9 cellular contexts compared by ENCODE assay signal in genomic region chr21:44925027-44925755, GRCh38. TPM values are rescaled to one million over a fixed set of nuclear protein-coding genes. Genes with fewer than 3 reads are reported as not detected.
DNase-seq lines count a peak whose midpoint lies in the region; ATAC-seq and FAIRE-seq lines count a peak whose summit lies in the region.
"Had no signal": no experiment of that assay in that cellular context is flagged by ENCODE, and none has a peak within 500 bp of the region (broad histone marks: within the 10 kb centered on the region; RNA-seq: fewer than 3 reads in every experiment).

No MANE protein-coding gene starts in this region.

- no peaks in the 10 kb centered on the region for H3K9me3 ChIP-seq in SJSA1 (replicated peaks)
- H3K9me3 ChIP-seq in effector memory CD4-positive, alpha-beta T cell (ENCODE audit: control insufficient read depth, low read length): no peaks in the 10 kb centered on the region
- H3K9me3 ChIP-seq in skeletal muscle satellite cell (replicated peaks; ENCODE audit: low read length): no peaks in the 10 kb centered on the region

- H3K4me3 ChIP-seq in SJSA1 (no peak overlapping the region), skeletal muscle satellite cell (ENCODE audit: low read length) (no peak overlapping the region)
- H3K4me3 ChIP-seq in effector memory CD4-positive, alpha-beta T cell (ENCODE audit: insufficient read depth, low read depth, low read length, poor library complexity, severe bottlenecking): no peak overlapping the region

- H3K27me3 ChIP-seq in SJSA1 (replicated peaks): no peaks in the 10 kb centered on the region
- H3K27me3 ChIP-seq in effector memory CD4-positive, alpha-beta T cell (replicated peaks; ENCODE audit: control insufficient read depth, insufficient read depth, low read length, poor library complexity, severe bottlenecking): no peaks in the 10 kb centered on the region
- H3K27me3 ChIP-seq in skeletal muscle satellite cell (ENCODE audit: control insufficient read depth, insufficient read depth, low read length): peaks cover 8% of the 10 kb centered on the region

- H3K27ac ChIP-seq in SJSA1: peak overlapping the region; percentile 36
- peak overlapping the region; percentile 62 for H3K27ac ChIP-seq in effector memory CD4-positive, alpha-beta T cell (ENCODE audit: insufficient read depth, low read length, poor library complexity, severe bottlenecking)

- peaks cover 60% of the 10 kb centered on the region for H3K4me1 ChIP-seq in SJSA1 (replicated peaks)
- H3K4me1 ChIP-seq in effector memory CD4-positive, alpha-beta T cell (ENCODE audit: control insufficient read depth, insufficient read depth, low read length, poor library complexity, severe bottlenecking): peaks cover 57% of the 10 kb centered on the region
- peaks cover 51% of the 10 kb centered on the region for H3K4me1 ChIP-seq in skeletal muscle satellite cell (ENCODE audit: control insufficient read depth, insufficient read depth, low read length)

- FAIRE-seq in GM18507 (lab: Jason Lieb, UNC): peak; percentile 5

- H3K9ac ChIP-seq in skeletal muscle satellite cell (ENCODE audit: low read depth, low read length): peak overlapping the region; percentile 50

- H3K36me3 ChIP-seq in SJSA1: peaks cover 19% of the 10 kb centered on the region
- no peaks in the 10 kb centered on the region for H3K36me3 ChIP-seq in effector memory CD4-positive, alpha-beta T cell (ENCODE audit: control insufficient read depth, insufficient read depth, low read length)
- H3K36me3 ChIP-seq in skeletal muscle satellite cell (ENCODE audit: insufficient read depth, low read length): no peaks in the 10 kb centered on the region

- DNase-seq in GM18507 (ENCODE audit: extremely low spot score, insufficient read length, low read depth) (no peak), SJSA1 (ENCODE audit: low read depth in 1 of 2, low spot score in 2 of 2) (peak in 1 of 2 experiments; percentile 25), 8988T (no peak), NCI-H128 (lab: John Stamatoyannopoulos, UW; ENCODE audit: unreplicated experiment) (no peak)
- DNase-seq in effector memory CD4-positive, alpha-beta T cell: no peak
- DNase-seq: activated CD8-positive, alpha-beta memory T cell treated with anti-CD3 and anti-CD28 coated beads, Interleukin-2, amount 50 U/mL, for 4 hours had no signal

- peak overlapping the region; percentile 57 for H3K4me2 ChIP-seq in skeletal muscle satellite cell (ENCODE audit: low read length)

- ATAC-seq in HG02885 (IDR thresholded peaks at IDR 0.05; ENCODE audit: poor library complexity, unreplicated experiment) (no peak), HG02763 (IDR thresholded peaks at IDR 0.05; ENCODE audit: unreplicated experiment) (no peak)

RNA-seq across cellular contexts. Expression of gene ITGB2, which starts 4.5 kb away (rescaled TPM):
- 116 and 120 TPM in 2 replicates for total RNA-seq in SJSA1 (2014; rRNA removed; shearing (Covaris generic))
- 1.7 TPM in 1 of 2 replicates, not detected in the other for total RNA-seq in skeletal muscle satellite cell (2012; rRNA removed)

RNA-seq across cellular contexts. Expression of gene SLX9, which starts 14.6 kb away (rescaled TPM):
- 25.5 and 31.6 TPM in 2 replicates for total RNA-seq in SJSA1 (2014; rRNA removed; shearing (Covaris generic))
- total RNA-seq in skeletal muscle satellite cell (2012; rRNA removed): 18.1 and 25.6 TPM in 2 replicates

RNA-seq across cellular contexts. Expression of gene PTTG1IP, which starts 51.7 kb away (rescaled TPM):
- 403 and 590 TPM in 2 replicates for total RNA-seq in SJSA1 (2014; rRNA removed; shearing (Covaris generic))
- 97.6 and 155 TPM in 2 replicates for total RNA-seq in skeletal muscle satellite cell (2012; rRNA removed)
